Comparison of ENCODE assay signal across 37 cellular contexts in the genomic region with DNA sequence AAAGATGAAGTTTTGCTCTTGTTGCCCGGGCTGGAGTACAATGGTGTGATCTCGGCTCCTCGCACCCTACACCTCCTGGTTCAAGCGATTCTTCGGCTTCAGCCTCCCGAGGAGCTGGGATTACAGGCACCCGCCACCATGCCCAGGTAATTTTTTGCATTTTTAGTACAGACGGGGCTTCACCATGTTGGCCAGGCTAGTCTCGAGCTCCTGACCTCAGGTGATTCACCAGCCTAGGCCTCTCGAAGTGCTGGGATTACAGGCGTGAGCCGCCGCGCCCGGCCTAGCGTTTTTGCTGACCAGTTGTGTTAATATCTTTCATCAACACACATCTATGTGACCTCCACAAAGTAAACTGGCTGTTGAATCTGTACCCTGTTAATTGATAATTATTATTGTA. TPM values are rescaled to one million over a fixed set of nuclear protein-coding genes. Genes with fewer than 3 reads are reported as not detected.
"Had no signal": no experiment of that assay in that cellular context is flagged by ENCODE, and none has a peak within 500 bp of the region (broad histone marks: within the 10 kb centered on the region; RNA-seq: fewer than 3 reads in every experiment).

No MANE protein-coding gene starts in this region.

- H3K27me3 ChIP-seq: MG63 had no signal

- H3K9me3 ChIP-seq: MG63 had no signal

- DNase-seq: Karpas-422, Kasumi-1, MG63, MM.1S, MV-4-11, NCI-H1048, NCI-H1092, NCI-H1092 treated with DMSO at 0.1 percent for 48 hours, NCI-H1105, NCI-H1105 treated with DMSO at 0.1 percent for 48 hours, NCI-H1417, NCI-H1417 treated with DMSO at 0.1 percent for 48 hours, NCI-H1436, NCI-H1436 treated with DMSO at 0.1 percent for 48 hours, NCI-H146, NCI-H1694, NCI-H1694 treated with DMSO at 0.1 percent for 48 hours, NCI-H187, NCI-H187 treated with DMSO at 0.1 percent for 48 hours, NCI-H1930, NCI-H2029, NCI-H2029 treated with DMSO at 0.1 percent for 48 hours, NCI-H2081, NCI-H2081 treated with DMSO at 0.1 percent for 48 hours, NCI-H2107, NCI-H2171, NCI-H2171 treated with DMSO at 0.1 percent for 48 hours, NCI-H2227 treated with DMSO at 0.1 percent for 48 hours, NCI-H226, NCI-H345, NCI-H446, NCI-H446 treated with DMSO at 0.1 percent for 48 hours, NCI-H510A, NCI-H510A treated with DMSO at 0.1 percent for 48 hours had no signal

- H3K4me3 ChIP-seq: MG63 had no signal

- H3K36me3 ChIP-seq: MG63 had no signal

RNA-seq across cellular contexts. Expression of a gene that starts 49.4 kb away (rescaled TPM):
- total RNA-seq: LHCN-M2, M059J, MCF 10A had no signal
